ENCODE assay signal across 8 cellular contexts in the genomic region with DNA sequence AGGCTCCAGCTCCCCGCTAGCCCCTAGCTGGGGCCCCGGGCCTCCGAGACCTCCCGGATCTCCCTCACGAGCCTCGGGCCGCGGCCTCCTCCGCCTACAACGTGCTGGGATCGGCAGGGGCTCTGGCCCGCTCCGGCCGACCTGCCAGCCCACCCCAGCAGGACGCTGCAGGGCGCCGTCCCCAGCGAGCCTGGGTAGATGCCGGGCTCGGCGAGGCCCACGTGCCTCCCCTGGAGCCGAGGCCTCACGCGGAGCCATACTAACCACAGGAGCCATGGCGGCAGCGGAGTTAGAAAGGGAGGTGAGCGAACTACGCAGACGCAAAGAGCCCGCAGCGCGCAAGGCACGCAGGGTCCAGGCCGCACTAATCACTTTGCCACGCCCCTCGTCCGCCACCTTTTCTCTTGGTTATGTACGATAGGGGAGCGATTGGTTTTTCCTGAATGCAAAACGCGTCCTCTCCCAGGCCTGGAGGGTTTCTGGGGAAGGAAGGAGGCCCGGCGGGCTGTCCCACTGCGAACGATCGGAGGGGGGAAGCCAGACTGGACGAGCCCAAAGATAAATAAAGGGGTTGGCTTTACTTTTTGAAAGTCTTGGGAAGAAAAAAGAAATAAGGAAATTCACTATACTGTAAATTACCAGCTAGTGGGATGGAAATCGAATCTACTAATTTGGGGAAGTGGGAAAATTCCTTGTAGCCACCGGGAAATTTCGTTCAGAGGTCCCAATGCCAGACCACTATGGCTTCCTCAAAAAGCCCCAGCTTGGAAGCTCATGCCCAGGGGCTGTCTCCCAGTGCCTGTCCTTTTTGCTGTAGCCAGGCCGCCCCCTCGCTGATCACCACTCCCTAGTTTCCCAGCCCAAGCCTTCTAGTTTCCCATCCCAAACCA. TPM values are rescaled to one million over a fixed set of nuclear protein-coding genes. Genes with fewer than 3 reads are reported as not detected.
DNase-seq lines count a peak whose midpoint lies in the region; ATAC-seq lines count a peak whose summit lies in the region.

A gene (minus strand): TSS at position 298 of the 890 bp plus-strand sequence. CDS start 22 bp downstream, at position 276.

- H3K4me1 Mint-ChIP-seq in immature natural killer cell, result peaks cover 45 to 51% of the 10 kb centered on the region in 2 donors

- peaks cover 4 to 12% (median 9%) of the 10 kb centered on the region in 3 donors for H3K36me3 Mint-ChIP-seq in immature natural killer cell

- H3K27ac Mint-ChIP-seq in immature natural killer cell, result peak within 1 kb of the TSS; percentile 89 to 97 (median 95)

- DNase-seq in AG08396 (ENCODE audit: low spot score) (peak; percentile 96), NCI-H345 treated with DMSO at 0.1 percent for 48 hours (lab: John Stamatoyannopoulos, UW; ENCODE audit: unreplicated experiment) (peak; percentile 97), immature natural killer cell (peak; percentile 93 to 94 (median 94)), smooth muscle cell of the brain vasculature (ENCODE audit: low read depth, low spot score) (peak; percentile 98)
- peak; percentile 89 to 93 (median 92) for DNase-seq in activated CD4-positive, CD25-positive, alpha-beta regulatory T cell (lab: John Stamatoyannopoulos, UW)
- DNase-seq in central memory CD4-positive, alpha-beta T cell, result peak; percentile 98

- no peaks in the 10 kb centered on the region for H3K9me3 Mint-ChIP-seq in immature natural killer cell

- peak; percentile 95 for ATAC-seq in GM19023 (IDR thresholded peaks at IDR 0.05; ENCODE audit: unreplicated experiment)
- peak; percentile 94 for ATAC-seq in HG03280 (IDR thresholded peaks at IDR 0.05; ENCODE audit: unreplicated experiment)

- peaks cover 4 to 8% (median 5%) of the 10 kb centered on the region in 3 donors for H3K27me3 Mint-ChIP-seq in immature natural killer cell (ENCODE audit: low read depth in 3 of 3)

- peak within 1 kb of the TSS; percentile 87 to 99 (median 97) for H3K4me3 Mint-ChIP-seq in immature natural killer cell

RNA-seq across cellular contexts. Expression of the gene that starts here (rescaled TPM):
- polyA plus RNA-seq in immature natural killer cell, result 100 to 1,000 TPM in 2 of 3 donors, 10 to 100 TPM in 1; 62.3 to 129 (median 124) TPM

Comparison
In these comparisons a context has a peak if more than half of its experiments do, and no peak if none do; other contexts are left out.
1. Peak in every context shown above with its lines: DNase-seq and ATAC-seq.